ENCODE assay signal across 20 cellular contexts in the genomic region with DNA sequence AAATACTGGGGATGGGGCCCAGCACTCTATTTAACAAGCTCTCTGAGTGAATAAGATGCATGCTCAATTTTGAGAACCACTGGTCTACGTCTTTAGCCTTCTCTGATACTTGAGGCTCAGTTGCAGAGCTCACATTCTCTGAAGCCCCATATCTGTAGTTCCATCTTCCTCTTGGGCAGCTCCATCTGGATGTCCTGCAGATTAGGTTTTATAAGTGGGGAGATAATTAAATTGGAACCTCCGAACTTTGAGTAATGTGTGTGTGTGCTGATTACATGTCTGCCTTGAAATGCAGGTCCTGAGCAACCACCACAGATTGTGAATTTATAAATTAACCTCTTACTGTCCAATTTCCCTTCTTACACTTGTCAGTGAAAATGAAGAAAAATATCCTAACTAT. TPM values are rescaled to one million over a fixed set of nuclear protein-coding genes. Genes with fewer than 3 reads are reported as not detected.
DNase-seq lines count a peak whose midpoint lies in the region; ATAC-seq and TF ChIP-seq lines count a peak whose summit lies in the region.
"Had no signal": no experiment of that assay in that cellular context is flagged by ENCODE, and none has a peak within 500 bp of the region (broad histone marks: within the 10 kb centered on the region; RNA-seq: fewer than 3 reads in every experiment).

No MANE protein-coding gene starts in this region.

- peaks cover 4% of the 10 kb centered on the region for H3K27me3 Mint-ChIP-seq in neural progenitor cell (ENCODE audit: insufficient read depth, low read depth)
- H3K27me3 Mint-ChIP-seq: dendritic cell treated with granulocyte-macrophage colony-stimulating factor and Interleukin-4, amounts not matched to agents 40 ng/mL and 50 ng/mL, for 4 days had no signal

- DNase-seq in DMS 273 treated with DMSO at 0.1 percent for 48 hours (lab: John Stamatoyannopoulos, UW) = peak; percentile 23
- peak; percentile 50 for DNase-seq in NCI-H524 treated with DMSO at 0.1 percent for 48 hours (lab: John Stamatoyannopoulos, UW)
- DNase-seq in dorsolateral prefrontal cortex = no peak
- no peak for DNase-seq in neural progenitor cell (ENCODE audit: low spot score)
- no peak for DNase-seq in NCI-H1105 (lab: John Stamatoyannopoulos, UW)
- DNase-seq in cortex of kidney (lab: John Stamatoyannopoulos, UW) = no peak
- DNase-seq: activated CD4-positive, alpha-beta T cell treated with anti-CD3 and anti-CD28 coated beads for 48 hours; activated CD8-positive, alpha-beta memory T cell treated with anti-CD3 and anti-CD28 coated beads, Interleukin-2, amount 50 U/mL, for 48 hours; activated naive CD4-positive, alpha-beta T cell treated with anti-CD3 and anti-CD28 coated beads for 36 hours; AML-193; KG1; left lung; NCI-H2029 treated with DMSO at 0.1 percent for 48 hours; Peyer's patch; stimulated activated CD4-positive, alpha-beta T cell treated with anti-CD3 and anti-CD28 coated beads, Interleukin-4, amount 100 ng/mL, for 1 hour; uterus had no signal

- H3K4me3 ChIP-seq in dorsolateral prefrontal cortex = no peak overlapping the region
- H3K4me3 ChIP-seq in neural progenitor cell = no peak overlapping the region
- H3K4me3 ChIP-seq: left lung, Peyer's patch, skin epidermis, uterus had no signal

- no peak overlapping the region for H2AFZ ChIP-seq in neural progenitor cell (replicated peaks)
- H2AFZ ChIP-seq: parathyroid adenoma had no signal

- peaks cover 31% of the 10 kb centered on the region for H3F3A ChIP-seq in neural progenitor cell (ENCODE audit: low read depth)

- no peaks in the 10 kb centered on the region for H3K36me3 ChIP-seq in neural progenitor cell
- H3K36me3 ChIP-seq: uterus had no signal

- H3K9me3 Mint-ChIP-seq in neural progenitor cell = no peaks in the 10 kb centered on the region
- H3K9me3 Mint-ChIP-seq: activated naive CD4-positive, alpha-beta T cell treated with anti-CD3 and anti-CD28 coated beads for 36 hours; dendritic cell treated with granulocyte-macrophage colony-stimulating factor and Interleukin-4, amounts not matched to agents 40 ng/mL and 50 ng/mL, for 4 days had no signal

- peaks cover 20% of the 10 kb centered on the region for H4K20me1 ChIP-seq in neural progenitor cell (ENCODE audit: low read depth)

- H3K9ac ChIP-seq in neural progenitor cell = no peak overlapping the region
- H3K9ac ChIP-seq: parathyroid adenoma had no signal

- H3K27me3 ChIP-seq in dorsolateral prefrontal cortex (no peaks in the 10 kb centered on the region), neural progenitor cell (no peaks in the 10 kb centered on the region)
- H3K27me3 ChIP-seq: left lung, Peyer's patch, uterus had no signal

- no peak for ATAC-seq in HG03135 (IDR thresholded peaks at IDR 0.05; ENCODE audit: unreplicated experiment)

- H3K27ac ChIP-seq in dorsolateral prefrontal cortex (peak overlapping the region in 43 of 59 donors; percentile 18 to 87 (median 77)), neural progenitor cell (no peak overlapping the region)
- H3K27ac ChIP-seq: parathyroid adenoma, skin epidermis, uterus had no signal

- no peak for TF ChIP-seq CTCF in dorsolateral prefrontal cortex (IDR thresholded peaks at IDR 0.05 in 54 of 56, conservative IDR thresholded peaks at IDR 0.05 in 2 of 56; ENCODE audit: low read depth in 1 of 56, partially characterized antibody in 56 of 56)
- TF ChIP-seq CTCF in neural progenitor cell (IDR thresholded peaks at IDR 0.05) = no peak

- no peaks in the 10 kb centered on the region for H3K4me1 ChIP-seq in neural progenitor cell
- H3K4me1 ChIP-seq: parathyroid adenoma, uterus had no signal

- no peaks in the 10 kb centered on the region for H3K9me3 ChIP-seq in neural progenitor cell (ENCODE audit: low read depth)
- H3K9me3 ChIP-seq: left lung, Peyer's patch, uterus had no signal

- H3K79me2 ChIP-seq in neural progenitor cell (ENCODE audit: low read depth) = peaks cover 8% of the 10 kb centered on the region
- H3K79me2 ChIP-seq: parathyroid adenoma had no signal

- H3K4me1 Mint-ChIP-seq in neural progenitor cell = peaks cover 18% of the 10 kb centered on the region

- intact Hi-C loops in dorsolateral prefrontal cortex (cut with DNase I) = no loop called here

- H3K27ac Mint-ChIP-seq in neural progenitor cell = peak overlapping the region; percentile 94
- H3K27ac Mint-ChIP-seq: activated naive CD4-positive, alpha-beta T cell treated with anti-CD3 and anti-CD28 coated beads for 36 hours had no signal

- no peak overlapping the region for H3K4me2 ChIP-seq in neural progenitor cell

- peaks cover 9% of the 10 kb centered on the region for H3K36me3 Mint-ChIP-seq in neural progenitor cell

- H3K4me3 Mint-ChIP-seq in neural progenitor cell = no peak overlapping the region
- H3K4me3 Mint-ChIP-seq: activated naive CD4-positive, alpha-beta T cell treated with anti-CD3 and anti-CD28 coated beads for 36 hours; dendritic cell treated with granulocyte-macrophage colony-stimulating factor and Interleukin-4, amounts not matched to agents 40 ng/mL and 50 ng/mL, for 4 days had no signal

RNA-seq across cellular contexts. Expression of a gene that starts 7.2 kb away (rescaled TPM):
- total RNA-seq in dorsolateral prefrontal cortex (10 to 100 TPM in 7 of 120 experiments, 1 to 10 TPM in 113; 1.2 to 14.3 (median 5.2) TPM), neural progenitor cell (ENCODE audit: low replicate concordance) (0.77 TPM in 1 of 2 replicates, not detected in the other)

RNA-seq across cellular contexts. Expression of a gene that starts 12.1 kb away (rescaled TPM):
- 100 to 1,000 TPM; 253 to 573 (median 415) TPM for total RNA-seq in dorsolateral prefrontal cortex
- total RNA-seq in neural progenitor cell (ENCODE audit: low replicate concordance) = 1,463 and 2,072 TPM in 2 replicates

Comparison
In these comparisons a context has a peak if more than half of its experiments do, and no peak if none do; other contexts are left out.
1. DNase-seq: peak in DMS 273 treated with DMSO at 0.1 percent for 48 hours (single experiment) and NCI-H524 treated with DMSO at 0.1 percent for 48 hours (single experiment); none in dorsolateral prefrontal cortex (0 of 10), neural progenitor cell (single experiment), NCI-H1105 (single experiment) and cortex of kidney (single experiment).